Comparison of ENCODE assay signal across 1 cellular context in genomic region chr11:57485217-57486007, GRCh38.
TF ChIP-seq lines count a peak whose summit lies in the region.

No MANE protein-coding gene starts in this region.

TF ChIP-seq in K562, 482 proteins besides CTCF, POLR2A, EP300 and RAD21:
- TF ChIP-seq CLOCK (CRISPR knock-in tag; IDR thresholded peaks at IDR 0.05; ENCODE audit: borderline replicate concordance) = no peak
- TF ChIP-seq CEBPG (CRISPR knock-in tag; IDR thresholded peaks at IDR 0.05) = peak; percentile 33; the same call in 1 of the 2 replicates
- TF ChIP-seq CEBPG (tag; conservative IDR thresholded peaks at IDR 0.05 in 1 of 2, IDR thresholded peaks at IDR 0.05 in 1 of 2) = peak in 1 of 2 experiments; percentile 58; a peak in 1 of 4 replicates
- TF ChIP-seq ZKSCAN1 (IDR thresholded peaks at IDR 0.05; ENCODE audit: low read depth, low read length) = peak; percentile 19; the same call in 1 of the 2 replicates
